Comparison of ENCODE assay signal across 8 cellular contexts in the genomic region with DNA sequence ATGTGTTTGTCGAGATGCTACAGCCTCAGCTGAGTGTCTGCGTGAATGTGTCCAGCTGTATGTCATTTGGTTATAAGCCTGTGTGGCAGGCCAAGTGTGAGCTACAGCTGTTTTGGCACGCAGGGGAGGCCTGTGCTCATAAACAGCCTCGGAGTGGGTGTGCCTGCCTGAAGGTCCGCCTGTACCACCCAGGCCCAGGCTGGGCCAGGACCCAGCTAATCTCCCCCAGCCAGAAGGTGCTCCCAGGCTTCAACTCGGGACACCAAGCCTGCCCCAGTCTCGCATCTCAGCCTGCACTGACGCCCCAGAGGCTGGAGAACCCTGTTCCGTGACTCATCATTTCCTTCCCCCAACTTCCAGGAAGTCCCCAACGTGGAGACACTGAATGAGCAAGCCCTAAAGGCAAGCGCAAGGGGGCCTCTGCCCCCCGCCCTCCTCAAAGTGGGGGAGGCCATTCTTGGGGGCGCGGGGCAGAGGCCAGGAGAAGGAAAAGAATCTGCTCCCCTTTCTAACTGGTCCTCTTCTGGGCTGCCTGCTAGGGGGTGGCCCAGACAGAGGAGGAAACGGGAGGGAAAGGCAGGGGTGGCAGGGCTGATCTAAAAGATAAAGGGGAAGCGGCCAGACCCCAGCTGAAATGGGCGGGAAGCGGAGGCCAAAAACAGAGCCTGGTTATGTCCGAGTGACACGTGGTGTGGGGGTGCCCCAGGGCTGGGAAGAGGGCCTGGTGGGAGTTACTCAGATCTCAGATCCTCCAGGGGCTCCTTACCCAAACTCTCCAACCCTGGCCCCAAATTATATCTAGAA. TPM values are rescaled to one million over a fixed set of nuclear protein-coding genes. Genes with fewer than 3 reads are reported as not detected.
DNase-seq lines count a peak whose midpoint lies in the region; TF ChIP-seq lines count a peak whose summit lies in the region.

No MANE protein-coding gene starts in this region.

- H3K27me3 ChIP-seq in thyroid gland = no peaks in the 10 kb centered on the region

- TF ChIP-seq POLR2A in thyroid gland (IDR thresholded peaks at IDR 0.05) = no peak

- H3K4me1 Mint-ChIP-seq in osteocyte (ENCODE audit: unreplicated experiment) = peaks cover 48% of the 10 kb centered on the region

- DNase-seq in GM10248 (ENCODE audit: extremely low spot score) (peak; percentile 81), HS-5 (ENCODE audit: low read depth) (peak; percentile 78), SIG-M5 treated with dmso at 0.1 percent for 504 hours (lab: John Stamatoyannopoulos, UW; ENCODE audit: unreplicated experiment) (peak; percentile 89), germinal center (ENCODE audit: low spot score) (peak; percentile 83), osteocyte (ENCODE audit: extremely low spot score, unreplicated experiment) (no peak), thyroid gland (peak; percentile 13 to 28), NCI-H2196 (lab: John Stamatoyannopoulos, UW; ENCODE audit: unreplicated experiment) (no peak)
- peak; percentile 95 for DNase-seq in activated effector memory CD4-positive, alpha-beta T cell treated with anti-CD3 and anti-CD28 coated beads, Interleukin-2, amount 50 U/mL, for 16 hours

- peak overlapping the region; percentile 64 to 76 (median 73) for H3K27ac ChIP-seq in thyroid gland

- peaks cover 28% of the 10 kb centered on the region for H3K36me3 Mint-ChIP-seq in osteocyte (ENCODE audit: unreplicated experiment)

- CTCF ChIA-PET in GM10248 (lab: Yijun Ruan, JAX) = interaction anchor here (1.9 to 3.0 kb wide), 2 partner anchors 28 to 54 kb away, joined by 7 to 12 read pairs; no protein-coding TSS in a partner anchor

- no peaks in the 10 kb centered on the region for H3K27me3 Mint-ChIP-seq in osteocyte (ENCODE audit: unreplicated experiment)

- peak overlapping the region; percentile 95 for H3K4me3 Mint-ChIP-seq in osteocyte (ENCODE audit: unreplicated experiment)

- peak overlapping the region; percentile 99 for H3K27ac Mint-ChIP-seq in osteocyte (ENCODE audit: unreplicated experiment)

- H3K9me3 ChIP-seq in thyroid gland = no peaks in the 10 kb centered on the region

- no peaks in the 10 kb centered on the region for H3K36me3 ChIP-seq in thyroid gland

- POLR2A ChIA-PET in GM10248 (lab: Yijun Ruan, JAX) = interaction anchor here (0.5 to 2.2 kb wide), 6 partner anchors 35 to 458 kb away, joined by 3 to 22 read pairs (median 4); no protein-coding TSS in a partner anchor

- intact Hi-C loops in thyroid gland (cut with DNase I) = no loop called here

- H3K4me3 ChIP-seq in thyroid gland (replicated peaks in 1 of 3) = peak overlapping the region in 1 of 3 donors; percentile 43

- H3K4me1 ChIP-seq in thyroid gland = peaks cover 12 to 36% of the 10 kb centered on the region in 2 donors

- WGBS in thyroid gland, 2 donors = 41 to 47% methylated on average over 17 to 20 of the region's 20 CpGs

- no peaks in the 10 kb centered on the region for H3K9me3 Mint-ChIP-seq in osteocyte (ENCODE audit: unreplicated experiment)

- TF ChIP-seq CTCF in GM10248 (IDR thresholded peaks at IDR 0.05; ENCODE audit: control extremely low read depth, extremely low read depth, low read depth, missing control alignments) = no peak
- no peak for TF ChIP-seq CTCF in osteocyte (IDR thresholded peaks at IDR 0.05)
- TF ChIP-seq CTCF in thyroid gland (IDR thresholded peaks at IDR 0.05) = no peak

RNA-seq across cellular contexts. Expression of gene SLC1A5, which starts 2.0 kb away (rescaled TPM):
- 313 and 354 TPM in 2 replicates for total RNA-seq in osteocyte
- total RNA-seq in thyroid gland = 10 to 100 TPM in 3 of 4 donors, 1 to 10 TPM in 1; 9.3 to 18.5 (median 11.8) TPM

RNA-seq across cellular contexts. Expression of gene STRN4, which starts 40.2 kb away (rescaled TPM):
- total RNA-seq in osteocyte = 87.1 and 93.5 TPM in 2 replicates
- total RNA-seq in thyroid gland = 10 to 100 TPM; 54.1 to 73.4 (median 67.7) TPM

RNA-seq across cellular contexts. Expression of gene FKRP, which starts 40.6 kb away (rescaled TPM):
- total RNA-seq in osteocyte = 34.0 and 37.7 TPM in 2 replicates
- total RNA-seq in thyroid gland = 10 to 100 TPM; 20.1 to 40.1 (median 23.1) TPM

Comparison
In these comparisons a context has a peak if more than half of its experiments do, and no peak if none do; other contexts are left out.
1. DNase-seq: peak in GM10248 (single experiment), HS-5 (single experiment), SIG-M5 treated with dmso at 0.1 percent for 504 hours (single experiment), activated effector memory CD4-positive, alpha-beta T cell treated with anti-CD3 and anti-CD28 coated beads, Interleukin-2, amount 50 U/mL, for 16 hours (single experiment), germinal center (single experiment) and thyroid gland (2 of 2); none in osteocyte (single experiment) and NCI-H2196 (single experiment).
2. RNA of gene SLC1A5, which starts 2.0 kb away (total RNA-seq): 313 to 354 TPM in osteocyte; 9.3 to 18.5 TPM in thyroid gland; every median in the first group is over 10 times any median in the second.